ENCODE assay signal across 34 cellular contexts in the genomic region with DNA sequence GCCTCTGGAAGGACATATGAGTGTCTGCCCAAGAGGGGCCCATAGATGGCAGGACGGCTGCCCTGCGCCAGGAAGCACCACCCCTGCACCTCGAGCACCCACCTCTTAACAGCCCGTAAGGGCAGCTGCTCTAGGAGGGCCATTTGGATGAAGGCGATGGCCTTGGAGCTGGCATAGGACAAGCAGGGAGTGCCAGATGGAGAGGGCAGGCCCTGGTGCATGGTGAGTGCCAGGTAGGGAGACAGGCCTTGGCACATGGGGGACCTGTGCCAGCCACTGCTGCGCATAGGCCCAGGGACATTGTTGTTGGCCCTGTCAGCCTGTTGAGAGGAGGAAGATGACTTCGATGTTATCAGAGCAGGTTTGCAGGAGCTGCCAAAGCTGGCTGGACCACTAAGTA.
"Had no signal": no experiment of that assay in that cellular context is flagged by ENCODE, and none has a peak within 500 bp of the region (broad histone marks: within the 10 kb centered on the region; RNA-seq: fewer than 3 reads in every experiment).

No MANE protein-coding gene starts in this region.

- H3K27me3 Mint-ChIP-seq: activated CD4-positive, alpha-beta T cell treated with anti-CD3 and anti-CD28 coated beads, Interleukin-2, amount 10 ng/mL, durations not matched to agents 24 days and 14 days; activated CD8-positive, alpha-beta T cell treated with anti-CD3 and anti-CD28 coated beads for 36 hours; activated naive CD4-positive, alpha-beta T cell treated with anti-CD3 and anti-CD28 coated beads, Interleukin-2, amount 50 U/mL, for 24 hours; activated naive CD8-positive, alpha-beta T cell treated with anti-CD3 and anti-CD28 coated beads, Interleukin-2, amount 10 ng/mL, durations not matched to agents 7 days and 5 days; brain had no signal

- ATAC-seq: activated CD8-positive, alpha-beta T cell treated with anti-CD3 and anti-CD28 coated beads for 36 hours; activated T-cell treated with anti-CD3 and anti-CD28 coated beads, Interleukin-2, amount 50 U/mL, for 72 hours; K562 had no signal

- H3K27me3 ChIP-seq: adrenal gland had no signal

- H3K4me1 Mint-ChIP-seq: activated CD4-positive, alpha-beta T cell treated with anti-CD3 and anti-CD28 coated beads, Interleukin-2, amount 10 ng/mL, durations not matched to agents 24 days and 14 days; activated naive CD4-positive, alpha-beta T cell treated with anti-CD3 and anti-CD28 coated beads, Interleukin-2, amount 50 U/mL, for 24 hours; activated naive CD8-positive, alpha-beta T cell treated with anti-CD3 and anti-CD28 coated beads, Interleukin-2, amount 10 ng/mL, durations not matched to agents 7 days and 5 days; brain had no signal

- H3K9me3 Mint-ChIP-seq: activated CD4-positive, alpha-beta T cell treated with anti-CD3 and anti-CD28 coated beads, Interleukin-2, amount 10 ng/mL, durations not matched to agents 24 days and 14 days; activated CD8-positive, alpha-beta T cell treated with anti-CD3 and anti-CD28 coated beads for 36 hours; activated naive CD4-positive, alpha-beta T cell treated with anti-CD3 and anti-CD28 coated beads, Interleukin-2, amount 50 U/mL, for 24 hours; activated naive CD8-positive, alpha-beta T cell treated with anti-CD3 and anti-CD28 coated beads, Interleukin-2, amount 10 ng/mL, durations not matched to agents 7 days and 5 days; activated T-cell treated with anti-CD3 and anti-CD28 coated beads, Interleukin-2, amount 50 U/mL, for 72 hours; activated T-helper 2 cell treated with anti-CD3 and anti-CD28 coated beads, Interferon-gamma antibody, Interleukin-2, Interleukin-4, amounts not matched to agents 10 μg/mL and 5 μg/mL and 100 μg/mL, durations not matched to agents 14 hours and 24 hours and 36 hours; brain had no signal

- H3K4me1 ChIP-seq: adrenal gland had no signal

- H3K4me2 ChIP-seq: PC-9 had no signal

- H3K4me3 ChIP-seq: adrenal gland, K562, PC-9 had no signal

- H2AFZ ChIP-seq: PC-9 had no signal

- H3K4me3 Mint-ChIP-seq: activated CD4-positive, alpha-beta T cell treated with anti-CD3 and anti-CD28 coated beads, Interleukin-2, amount 10 ng/mL, durations not matched to agents 24 days and 14 days; activated CD8-positive, alpha-beta T cell treated with anti-CD3 and anti-CD28 coated beads for 36 hours; activated naive CD4-positive, alpha-beta T cell treated with anti-CD3 and anti-CD28 coated beads, Interleukin-2, amount 50 U/mL, for 24 hours; activated naive CD8-positive, alpha-beta T cell treated with anti-CD3 and anti-CD28 coated beads, Interleukin-2, amount 10 ng/mL, durations not matched to agents 7 days and 5 days; activated T-cell treated with anti-CD3 and anti-CD28 coated beads, Interleukin-2, amount 50 U/mL, for 72 hours; brain had no signal

- H3K36me3 Mint-ChIP-seq: activated naive CD4-positive, alpha-beta T cell treated with anti-CD3 and anti-CD28 coated beads, Interleukin-2, amount 50 U/mL, for 24 hours; activated naive CD8-positive, alpha-beta T cell treated with anti-CD3 and anti-CD28 coated beads, Interleukin-2, amount 10 ng/mL, durations not matched to agents 7 days and 5 days; brain had no signal

- DNase-seq: activated CD4-positive, alpha-beta T cell treated with anti-CD3 and anti-CD28 coated beads, Interleukin-2, amount 10 ng/mL, durations not matched to agents 24 days and 14 days; activated CD4-positive, alpha-beta T cell treated with anti-CD3 and anti-CD28 coated beads, Interleukin-2, amount 50 U/mL, for 4 hours; activated CD4-positive, CD25-positive, alpha-beta regulatory T cell; activated CD8-positive, alpha-beta T cell treated with anti-CD3 and anti-CD28 coated beads for 36 hours; activated gamma-delta T cell; activated naive CD4-positive, alpha-beta T cell treated with Interleukin-2 at 50 U/mL for 16 hours; activated naive CD8-positive, alpha-beta T cell treated with anti-CD3 and anti-CD28 coated beads, Interleukin-2, amount 10 ng/mL, durations not matched to agents 7 days and 5 days; activated T-cell treated with anti-CD3 and anti-CD28 coated beads, Interleukin-2, amount 50 U/mL, for 1 hour; activated T-cell treated with anti-CD3 and anti-CD28 coated beads, Interleukin-2, amount 50 U/mL, for 72 hours; adrenal gland; caudate nucleus; NCI-H1092 treated with DMSO at 0.1 percent for 48 hours; NCI-H1417; NCI-H146; NCI-H187; NCI-H2029 treated with DMSO at 0.1 percent for 48 hours; NCI-H2107; NCI-H2171; NCI-H446; NCI-H510A treated with DMSO at 0.1 percent for 48 hours; NCI-H526 treated with DMSO at 0.1 percent for 48 hours; NCI-H774; PC-9; Right ventricle myocardium superior; SW 1271; T-helper 1 cell; T-helper 2 cell; T-helper 9 cell; WERI-Rb-1 had no signal

- H3K27ac ChIP-seq: adrenal gland, PC-9, RWPE1, WERI-Rb-1 had no signal

- H3K27ac Mint-ChIP-seq: activated CD4-positive, alpha-beta T cell treated with anti-CD3 and anti-CD28 coated beads, Interleukin-2, amount 10 ng/mL, durations not matched to agents 24 days and 14 days; activated CD8-positive, alpha-beta T cell treated with anti-CD3 and anti-CD28 coated beads for 36 hours; activated naive CD4-positive, alpha-beta T cell treated with anti-CD3 and anti-CD28 coated beads, Interleukin-2, amount 50 U/mL, for 24 hours; activated naive CD8-positive, alpha-beta T cell treated with anti-CD3 and anti-CD28 coated beads, Interleukin-2, amount 10 ng/mL, durations not matched to agents 7 days and 5 days; activated T-cell treated with anti-CD3 and anti-CD28 coated beads, Interleukin-2, amount 50 U/mL, for 72 hours; activated T-helper 2 cell treated with anti-CD3 and anti-CD28 coated beads, Interferon-gamma antibody, Interleukin-2, Interleukin-4, amounts not matched to agents 10 μg/mL and 5 μg/mL and 100 μg/mL, durations not matched to agents 14 hours and 24 hours and 36 hours; brain had no signal

- H3K36me3 ChIP-seq: adrenal gland, WERI-Rb-1 had no signal

- H3K9me3 ChIP-seq: adrenal gland had no signal
